Comparison of ENCODE assay signal across 1 cellular context in genomic region chrX:30653415-30654131, GRCh38.
A peak's percentile ranks its signal among the peaks of the same experiment; 100 is the strongest.
TF ChIP-seq lines count a peak whose summit lies in the region.

Gene GK, plus strand, starts transcription at chrX:30653423. Its CDS starts 115 bp downstream, at chrX:30653538.

TF ChIP-seq in HepG2, 621 proteins besides CTCF, POLR2A, EP300 and RAD21 (continued from another document):
- TF ChIP-seq CEBPZ (IDR thresholded peaks at IDR 0.05; ENCODE audit: low read length) (no peak), ZBTB25 (CRISPR knock-in tag; IDR thresholded peaks at IDR 0.05) (no peak), HIVEP1 (CRISPR knock-in tag; IDR thresholded peaks at IDR 0.05) (no peak), CENPT (CRISPR knock-in tag; IDR thresholded peaks at IDR 0.05; ENCODE audit: low read depth) (no peak), ZNF672 (CRISPR knock-in tag; IDR thresholded peaks at IDR 0.05) (no peak), HDAC2 (CRISPR knock-in tag; IDR thresholded peaks at IDR 0.05) (no peak), ZNF281 (CRISPR knock-in tag; IDR thresholded peaks at IDR 0.05; ENCODE audit: borderline replicate concordance) (peak; percentile 72), NFIB (CRISPR knock-in tag; IDR thresholded peaks at IDR 0.05; ENCODE audit: borderline replicate concordance) (no peak), CCDC6 (CRISPR knock-in tag; IDR thresholded peaks at IDR 0.05) (0 out of 2 replicates have a peak, but pooled peaks have one; percentile 37), ZNF543 (CRISPR knock-in tag; IDR thresholded peaks at IDR 0.05) (peak; percentile 34; the same call in 1 of the 2 replicates), MTF1 (CRISPR knock-in tag; IDR thresholded peaks at IDR 0.05) (no peak), YY1 (IDR thresholded peaks at IDR 0.05; ENCODE audit: insufficient read depth, insufficient replicate concordance, low read depth, low read length) (no peak), NFKB2 (CRISPR knock-in tag; IDR thresholded peaks at IDR 0.05; ENCODE audit: borderline replicate concordance) (peak; percentile 5; the same call in 1 of the 2 replicates), CERS6 (CRISPR knock-in tag; IDR thresholded peaks at IDR 0.05) (no peak), ATF5 (CRISPR knock-in tag; IDR thresholded peaks at IDR 0.05; ENCODE audit: low read depth) (no peak), ATF6 (CRISPR knock-in tag; conservative IDR thresholded peaks at IDR 0.05) (no peak), ZBTB14 (CRISPR knock-in tag; IDR thresholded peaks at IDR 0.05) (0 out of 2 replicates have a peak, but pooled peaks have one; percentile 40), ZNF431 (CRISPR knock-in tag; IDR thresholded peaks at IDR 0.05; ENCODE audit: borderline replicate concordance, low read depth) (no peak), ZNF138 (CRISPR knock-in tag; IDR thresholded peaks at IDR 0.05; ENCODE audit: low read depth) (no peak), ZNF761 (CRISPR knock-in tag; conservative IDR thresholded peaks at IDR 0.05) (no peak), RBFOX2 (IDR thresholded peaks at IDR 0.05; ENCODE audit: low read depth, low read length) (peak; percentile 89), SSRP1 (CRISPR knock-in tag; IDR thresholded peaks at IDR 0.05) (peak; percentile 79; the same call in 1 of the 2 replicates), ZBTB42 (CRISPR knock-in tag; IDR thresholded peaks at IDR 0.05) (no peak), ZNF766 (CRISPR knock-in tag; IDR thresholded peaks at IDR 0.05; ENCODE audit: borderline replicate concordance) (no peak), ZMYM3 (CRISPR knock-in tag; IDR thresholded peaks at IDR 0.05) (no peak), HNRNPL (IDR thresholded peaks at IDR 0.05; ENCODE audit: low read depth, low read length) (peak; percentile 40; the same call in 1 of the 2 replicates), REPIN1 (CRISPR knock-in tag; IDR thresholded peaks at IDR 0.05; ENCODE audit: borderline replicate concordance, low read depth) (no peak), SP5 (CRISPR knock-in tag; IDR thresholded peaks at IDR 0.05; ENCODE audit: borderline replicate concordance, low read depth) (peak; percentile 5; the same call in 1 of the 2 replicates), ZNF878 (CRISPR knock-in tag; IDR thresholded peaks at IDR 0.05) (0 out of 2 replicates have a peak, but pooled peaks have one; percentile 32), ZNF550 (CRISPR knock-in tag; IDR thresholded peaks at IDR 0.05; ENCODE audit: borderline replicate concordance) (no peak), GATAD2A (CRISPR knock-in tag; IDR thresholded peaks at IDR 0.05) (no peak), TP53 (CRISPR knock-in tag; conservative IDR thresholded peaks at IDR 0.05) (no peak), ZNF556 (CRISPR knock-in tag; IDR thresholded peaks at IDR 0.05; ENCODE audit: borderline replicate concordance) (no peak), BATF2 (CRISPR knock-in tag; IDR thresholded peaks at IDR 0.05) (no peak), NFIC (IDR thresholded peaks at IDR 0.05; ENCODE audit: low read length) (no peak)
